ENCODE assay signal across 2 cellular contexts in genomic region chr7:1856966-1857441, GRCh38.
TF ChIP-seq lines count a peak whose summit lies in the region.

No MANE protein-coding gene starts in this region.

TF ChIP-seq in HepG2, 621 proteins besides CTCF, POLR2A, EP300 and RAD21 (continued from another document):
- TF ChIP-seq SMYD3 (CRISPR knock-in tag; IDR thresholded peaks at IDR 0.05) (no peak), ZFX (CRISPR knock-in tag; IDR thresholded peaks at IDR 0.05; ENCODE audit: low read depth) (no peak), ZNF382 (CRISPR knock-in tag; IDR thresholded peaks at IDR 0.05; ENCODE audit: borderline replicate concordance) (no peak), NCOR1 (IDR thresholded peaks at IDR 0.05; ENCODE audit: borderline replicate concordance, low read length) (no peak), XBP1 (CRISPR knock-in tag; IDR thresholded peaks at IDR 0.05) (no peak), HNRNPL (IDR thresholded peaks at IDR 0.05; ENCODE audit: low read depth, low read length) (no peak), GZF1 (CRISPR knock-in tag; IDR thresholded peaks at IDR 0.05) (no peak)
- TF ChIP-seq, protein P1, sequence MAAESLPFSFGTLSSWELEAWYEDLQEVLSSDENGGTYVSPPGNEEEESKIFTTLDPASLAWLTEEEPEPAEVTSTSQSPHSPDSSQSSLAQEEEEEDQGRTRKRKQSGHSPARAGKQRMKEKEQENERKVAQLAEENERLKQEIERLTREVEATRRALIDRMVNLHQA (CRISPR knock-in tag; IDR thresholded peaks at IDR 0.05) = no peak

TF ChIP-seq in SK-N-SH, 30 proteins besides CTCF, POLR2A, EP300 and RAD21:
- no peak for TF ChIP-seq ZBTB33 (IDR thresholded peaks at IDR 0.05; ENCODE audit: borderline replicate concordance, low read depth)
- no peak for TF ChIP-seq FOXJ3 (CRISPR knock-in tag; IDR thresholded peaks at IDR 0.05)
- TF ChIP-seq JUND (IDR thresholded peaks at IDR 0.05) = no peak
- TF ChIP-seq TCF12 (IDR thresholded peaks at IDR 0.05) = no peak
- no peak for TF ChIP-seq REST (IDR thresholded peaks at IDR 0.05; ENCODE audit: low read depth, low read length)
- TF ChIP-seq, protein P2, sequence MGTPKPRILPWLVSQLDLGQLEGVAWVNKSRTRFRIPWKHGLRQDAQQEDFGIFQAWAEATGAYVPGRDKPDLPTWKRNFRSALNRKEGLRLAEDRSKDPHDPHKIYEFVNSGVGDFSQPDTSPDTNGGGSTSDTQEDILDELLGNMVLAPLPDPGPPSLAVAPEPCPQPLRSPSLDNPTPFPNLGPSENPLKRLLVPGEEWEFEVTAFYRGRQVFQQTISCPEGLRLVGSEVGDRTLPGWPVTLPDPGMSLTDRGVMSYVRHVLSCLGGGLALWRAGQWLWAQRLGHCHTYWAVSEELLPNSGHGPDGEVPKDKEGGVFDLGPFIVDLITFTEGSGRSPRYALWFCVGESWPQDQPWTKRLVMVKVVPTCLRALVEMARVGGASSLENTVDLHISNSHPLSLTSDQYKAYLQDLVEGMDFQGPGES (IDR thresholded peaks at IDR 0.05; ENCODE audit: low read depth, low read length) = no peak
- TF ChIP-seq GABPA (IDR thresholded peaks at IDR 0.05; ENCODE audit: low read depth) = no peak
- TF ChIP-seq SIN3A (IDR thresholded peaks at IDR 0.05; ENCODE audit: borderline replicate concordance, low read depth, low read length) = no peak
- no peak for TF ChIP-seq EZH2phosphoT487 (IDR thresholded peaks at IDR 0.05; ENCODE audit: borderline replicate concordance, low read depth)
- TF ChIP-seq, protein P3, sequence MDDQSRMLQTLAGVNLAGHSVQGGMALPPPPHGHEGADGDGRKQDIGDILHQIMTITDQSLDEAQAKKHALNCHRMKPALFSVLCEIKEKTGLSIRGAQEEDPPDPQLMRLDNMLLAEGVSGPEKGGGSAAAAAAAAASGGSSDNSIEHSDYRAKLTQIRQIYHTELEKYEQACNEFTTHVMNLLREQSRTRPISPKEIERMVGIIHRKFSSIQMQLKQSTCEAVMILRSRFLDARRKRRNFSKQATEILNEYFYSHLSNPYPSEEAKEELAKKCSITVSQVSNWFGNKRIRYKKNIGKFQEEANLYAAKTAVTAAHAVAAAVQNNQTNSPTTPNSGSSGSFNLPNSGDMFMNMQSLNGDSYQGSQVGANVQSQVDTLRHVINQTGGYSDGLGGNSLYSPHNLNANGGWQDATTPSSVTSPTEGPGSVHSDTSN (IDR thresholded peaks at IDR 0.05) = no peak
- no peak for TF ChIP-seq YY1 (IDR thresholded peaks at IDR 0.05; ENCODE audit: low read depth)
- no peak for TF ChIP-seq CHD2 (IDR thresholded peaks at IDR 0.05; ENCODE audit: low read length, partially characterized antibody)
- TF ChIP-seq USF2 (IDR thresholded peaks at IDR 0.05; ENCODE audit: borderline replicate concordance, low read depth, low read length) = no peak
- TF ChIP-seq NRF1 (IDR thresholded peaks at IDR 0.05; ENCODE audit: low read depth, low read length) = no peak
- TF ChIP-seq ELF1 (IDR thresholded peaks at IDR 0.05) = no peak
- no peak for TF ChIP-seq USF1 (IDR thresholded peaks at IDR 0.05; ENCODE audit: borderline replicate concordance, low read depth)
- TF ChIP-seq GATA2 (CRISPR knock-in tag; IDR thresholded peaks at IDR 0.05) = no peak
- TF ChIP-seq, protein P4, sequence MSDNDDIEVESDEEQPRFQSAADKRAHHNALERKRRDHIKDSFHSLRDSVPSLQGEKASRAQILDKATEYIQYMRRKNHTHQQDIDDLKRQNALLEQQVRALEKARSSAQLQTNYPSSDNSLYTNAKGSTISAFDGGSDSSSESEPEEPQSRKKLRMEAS (IDR thresholded peaks at IDR 0.05; ENCODE audit: low read depth) = no peak
TF ChIP-seq in SK-N-SH: peak in this region for 0.
